19 cellular contexts compared by ENCODE assay signal in the genomic region with DNA sequence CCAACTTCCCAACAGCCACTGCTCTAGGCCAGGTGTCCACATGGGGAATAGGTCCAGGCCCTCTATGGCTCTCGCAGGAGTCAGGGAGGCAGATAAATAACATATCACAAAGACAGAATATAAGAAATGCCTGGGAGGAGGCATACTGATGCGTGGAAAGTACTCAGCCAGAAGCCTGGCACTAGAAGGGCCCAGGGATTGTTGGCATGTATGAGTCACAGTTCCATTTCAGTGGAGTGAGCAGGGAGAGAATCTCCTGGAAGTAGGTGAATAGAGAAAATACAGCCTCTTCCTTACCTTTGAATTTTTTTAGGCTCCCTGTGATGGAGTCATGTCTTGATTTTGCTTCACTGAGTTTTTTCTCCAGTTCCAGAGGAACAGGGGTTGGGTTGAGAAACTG. TPM values are rescaled to one million over a fixed set of nuclear protein-coding genes. Genes with fewer than 3 reads are reported as not detected.
DNase-seq lines count a peak whose midpoint lies in the region; ATAC-seq and TF ChIP-seq lines count a peak whose summit lies in the region.
"Had no signal": no experiment of that assay in that cellular context is flagged by ENCODE, and none has a peak within 500 bp of the region (broad histone marks: within the 10 kb centered on the region; RNA-seq: fewer than 3 reads in every experiment).

No MANE protein-coding gene starts in this region.

- H3K4me1 Mint-ChIP-seq in Calu3 (ENCODE audit: low read depth, unreplicated experiment) (peaks cover 30% of the 10 kb centered on the region), natural killer cell (peaks cover 10 to 11% of the 10 kb centered on the region in 2 donors)

- no peak overlapping the region for H2AFZ ChIP-seq in mammary epithelial cell (ENCODE audit: low read depth, low read length)

- H3K36me3 Mint-ChIP-seq in Calu3 (ENCODE audit: insufficient read depth, unreplicated experiment) = peaks cover 92% of the 10 kb centered on the region
- H3K36me3 Mint-ChIP-seq in natural killer cell = no peaks in the 10 kb centered on the region
- H3K36me3 Mint-ChIP-seq: CD8-positive, alpha-beta memory T cell had no signal

- intact Hi-C loops in Calu3 (cut with micrococcal nuclease; ENCODE audit: unreplicated experiment) (no loop called here), mammary epithelial cell (cut with micrococcal nuclease) (no loop called here), natural killer cell (cut with micrococcal nuclease) (no loop called here)

- BruUV-seq in Calu3 (replicated peaks; lab: Mats Ljungman, UMichigan) (no TSS peak), mammary epithelial cell (replicated peaks; lab: Mats Ljungman, UMichigan) (no TSS peak)

- H3K9me3 ChIP-seq in MG63 (no peaks in the 10 kb centered on the region), mammary epithelial cell (replicated peaks; ENCODE audit: insufficient read depth, low read length) (no peaks in the 10 kb centered on the region)

- ATAC-seq in natural killer cell = no peak
- ATAC-seq: SK-N-SH treated with all-trans-retinoic acid at 6 μM for 48 hours had no signal

- CTCF ChIA-PET in Calu3 (lab: Charles Lee) = interaction anchor here (0.6 kb wide), 2 partner anchors 15 to 39 kb away, joined by 3 to 4 read pairs; no protein-coding TSS in a partner anchor
- CTCF ChIA-PET in mammary epithelial cell (lab: Charles Lee; ENCODE audit: low non-redundant PET) = no interaction called here

- H3K27ac ChIP-seq in mammary epithelial cell (ENCODE audit: insufficient read depth, low read depth, low read length) = no peak overlapping the region
- H3K27ac ChIP-seq: C4-2B had no signal

- no peaks in the 10 kb centered on the region for H4K20me1 ChIP-seq in mammary epithelial cell (ENCODE audit: insufficient read depth, low read length)

- no peak overlapping the region for H3K4me2 ChIP-seq in mammary epithelial cell (ENCODE audit: insufficient read depth, low read depth, low read length)

- no peaks in the 10 kb centered on the region for H3K79me2 ChIP-seq in mammary epithelial cell (ENCODE audit: insufficient read depth, low read length)

- peaks cover 8% of the 10 kb centered on the region for H3K4me1 ChIP-seq in mammary epithelial cell (ENCODE audit: insufficient read depth, low read length)

- H3K36me3 ChIP-seq in MG63 (no peaks in the 10 kb centered on the region), mammary epithelial cell (ENCODE audit: insufficient read depth, low read length) (no peaks in the 10 kb centered on the region)

- no peaks in the 10 kb centered on the region for H3K9me3 Mint-ChIP-seq in Calu3 (ENCODE audit: low read depth, unreplicated experiment)
- H3K9me3 Mint-ChIP-seq in natural killer cell = no peaks in the 10 kb centered on the region
- H3K9me3 Mint-ChIP-seq: CD8-positive, alpha-beta memory T cell had no signal

- H3K27me3 Mint-ChIP-seq in Calu3 (ENCODE audit: unreplicated experiment) (no peaks in the 10 kb centered on the region), natural killer cell (ENCODE audit: low read depth in 2 of 2) (peaks cover 45 to 57% of the 10 kb centered on the region in 2 donors)

- TF ChIP-seq CTCF in Calu3 (IDR thresholded peaks at IDR 0.05; ENCODE audit: unreplicated experiment) = no peak
- TF ChIP-seq CTCF in mammary epithelial cell (conservative IDR thresholded peaks at IDR 0.05 in 1 of 2, IDR thresholded peaks at IDR 0.05 in 1 of 2; ENCODE audit: extremely low read depth in 1 of 2, insufficient read depth in 1 of 2, low read depth in 1 of 2, low read length in 2 of 2) = no peak
- no peak for TF ChIP-seq CTCF in natural killer cell (IDR thresholded peaks at IDR 0.05)

- H3K9ac ChIP-seq in mammary epithelial cell (ENCODE audit: insufficient read depth, low read length) = no peak overlapping the region

- H3K4me3 ChIP-seq in MG63 (no peak overlapping the region), mammary epithelial cell (replicated peaks in 1 of 3; ENCODE audit: insufficient read depth in 1 of 3, low read depth in 2 of 3, low read length in 3 of 3) (no peak overlapping the region)

- H3K27me3 ChIP-seq in MG63 = no peaks in the 10 kb centered on the region
- H3K27me3 ChIP-seq in mammary epithelial cell (ENCODE audit: insufficient read depth, low read length) = peaks cover 3% of the 10 kb centered on the region

- WGBS in mammary epithelial cell (ENCODE audit: low coverage, missing lambda C conversion rate) = 88% methylated on average over 2 of the region's 2 CpGs

- H3K27ac Mint-ChIP-seq in Calu3 (ENCODE audit: unreplicated experiment) = peak overlapping the region; percentile 62
- no peak overlapping the region for H3K27ac Mint-ChIP-seq in natural killer cell

- DNase-seq in Calu3 (no peak), MG63 (peak; percentile 27), mammary epithelial cell (peak; percentile 23), kidney tubule cell (ENCODE audit: low spot score) (peak; percentile 76), natural killer cell (no peak), NCI-H526 (lab: John Stamatoyannopoulos, UW) (no peak)
- DNase-seq in NK-92 treated with Interleukin-12 subunit alpha and Interleukin-12 subunit beta, amount 100 ng/mL, for 24 hours (lab: John Stamatoyannopoulos, UW) = no peak
- no peak for DNase-seq in activated CD4-positive, alpha-beta T cell treated with anti-CD3 and anti-CD28 coated beads for 4 hours
- DNase-seq: CD8-positive, alpha-beta memory T cell; DMS53; GDM1; Karpas-422; NCI-H1092; NCI-H1436; NCI-H1930; NCI-H524 treated with DMSO at 0.1 percent for 48 hours had no signal

- dilution Hi-C loops in mammary epithelial cell (cut with HindIII; ENCODE audit: low sequenced_read_pairs) = no loop called here

- in situ Hi-C loops in mammary epithelial cell (cut with MboI; ENCODE audit: low sequenced_read_pairs in 2 of 2) = no loop called here

- peak overlapping the region; percentile 57 for H3K4me3 Mint-ChIP-seq in Calu3 (ENCODE audit: low read depth, unreplicated experiment)
- H3K4me3 Mint-ChIP-seq in natural killer cell = no peak overlapping the region
- H3K4me3 Mint-ChIP-seq: CD8-positive, alpha-beta memory T cell had no signal

RNA-seq across cellular contexts. Expression of a gene that starts 5.1 kb away (rescaled TPM):
- total RNA-seq in Calu3 (2022) (161 and 181 TPM in 2 replicates), mammary epithelial cell (not detected), natural killer cell (not detected)
- not detected in 2 replicates for total RNA-seq in MG63 (2014; rRNA removed; shearing (Covaris generic); ENCODE audit: low replicate concordance)
- polyA plus RNA-seq in mammary epithelial cell = 0.07 TPM
- polyA minus RNA-seq in mammary epithelial cell = not detected
- total RNA-seq: CD8-positive, alpha-beta memory T cell; H1 had no signal
- polyA plus RNA-seq: CD8-positive, alpha-beta memory T cell; H1 had no signal

RNA-seq across cellular contexts. Expression of a gene that starts 28.2 kb away (rescaled TPM):
- total RNA-seq in Calu3 (2022) (0.29 TPM in 1 of 2 replicates, not detected in the other), mammary epithelial cell (not detected), natural killer cell (under 1 TPM in 2 of 3 donors, not detected in 1; 0.26 to 0.30 TPM)
- not detected in 2 replicates for total RNA-seq in MG63 (2014; rRNA removed; shearing (Covaris generic); ENCODE audit: low replicate concordance)
- polyA plus RNA-seq in mammary epithelial cell = not detected
- polyA minus RNA-seq in mammary epithelial cell = not detected
- total RNA-seq: CD8-positive, alpha-beta memory T cell; H1 had no signal
- polyA plus RNA-seq: CD8-positive, alpha-beta memory T cell; H1 had no signal

RNA-seq across cellular contexts. Expression of a gene that starts 32.2 kb away (rescaled TPM):
- total RNA-seq in Calu3 (2022) = 1.3 and 1.4 TPM in 2 replicates
- total RNA-seq in MG63 (2014; rRNA removed; shearing (Covaris generic); ENCODE audit: low replicate concordance) = not detected in 2 replicates
- 1 to 10 TPM; 2.5 to 5.4 TPM for total RNA-seq in mammary epithelial cell
- 3.3 TPM for polyA plus RNA-seq in mammary epithelial cell
- polyA minus RNA-seq in mammary epithelial cell = not detected
- total RNA-seq in natural killer cell = not detected
- total RNA-seq: CD8-positive, alpha-beta memory T cell had no signal

RNA-seq across cellular contexts. Expression of a gene that starts 40.8 kb away (rescaled TPM):
- total RNA-seq in Calu3 (2022) (72.8 and 75.2 TPM in 2 replicates), mammary epithelial cell (10 to 100 TPM; 26.3 to 43.2 TPM), natural killer cell (10 to 100 TPM; 52.9 to 75.3 (median 61.1) TPM)
- 20.2 and 47.2 TPM in 2 replicates for total RNA-seq in MG63 (2014; rRNA removed; shearing (Covaris generic); ENCODE audit: low replicate concordance)
- polyA plus RNA-seq in mammary epithelial cell = 42.4 TPM
- 32.9 TPM for polyA minus RNA-seq in mammary epithelial cell

RNA-seq across cellular contexts. Expression of a gene that starts 46.7 kb away (rescaled TPM):
- total RNA-seq in Calu3 (2022) (25.1 and 25.2 TPM in 2 replicates), mammary epithelial cell (10 to 100 TPM; 18.8 to 33.3 TPM), natural killer cell (10 to 100 TPM; 21.0 to 36.2 (median 28.5) TPM)
- total RNA-seq in MG63 (2014; rRNA removed; shearing (Covaris generic); ENCODE audit: low replicate concordance) = 24.3 and 32.9 TPM in 2 replicates
- 32.9 TPM for polyA plus RNA-seq in mammary epithelial cell
- polyA minus RNA-seq in mammary epithelial cell = 21.0 TPM

Comparison
In these comparisons a context has a peak if more than half of its experiments do, and no peak if none do; other contexts are left out.
1. DNase-seq: peak in MG63 (single experiment), mammary epithelial cell (single experiment) and kidney tubule cell (single experiment); none in Calu3 (single experiment), NK-92 treated with Interleukin-12 subunit alpha and Interleukin-12 subunit beta, amount 100 ng/mL, for 24 hours (single experiment), natural killer cell (single experiment), activated CD4-positive, alpha-beta T cell treated with anti-CD3 and anti-CD28 coated beads for 4 hours (0 of 2) and NCI-H526 (0 of 2).
2. RNA of a gene that starts 5.1 kb away (total RNA-seq): 161 to 181 TPM in Calu3; not detected in MG63, not detected in mammary epithelial cell and not detected in natural killer cell; every median in the first group is over 100 times any median in the second.